In the genomic region with DNA sequence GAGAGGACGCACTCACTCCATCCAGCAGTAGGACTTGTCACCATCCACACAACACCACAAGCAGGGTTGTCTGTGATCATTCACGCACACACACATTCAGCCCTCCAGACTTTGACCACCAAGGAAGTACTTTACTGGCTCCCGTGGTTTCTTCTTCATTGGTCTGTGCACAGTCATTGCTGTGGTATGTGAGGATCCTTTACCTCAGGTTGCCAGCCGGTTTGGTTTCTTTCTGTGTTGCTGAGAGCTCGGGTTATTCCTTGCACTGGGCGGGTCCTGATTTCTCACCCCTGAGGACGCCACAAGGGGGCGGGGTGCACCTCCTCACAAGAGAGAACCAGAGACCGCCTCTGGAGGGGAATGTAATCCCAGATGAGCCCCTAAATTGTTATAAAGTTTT, we compare ENCODE assay signal across 9 cellular contexts. TPM values are rescaled to one million over a fixed set of nuclear protein-coding genes. Genes with fewer than 3 reads are reported as not detected.
A peak's percentile ranks its signal among the peaks of the same experiment; 100 is the strongest.
DNase-seq lines count a peak whose midpoint lies in the region; ATAC-seq and TF ChIP-seq lines count a peak whose summit lies in the region.
"Had no signal": no experiment of that assay in that cellular context is flagged by ENCODE, and none has a peak within 500 bp of the region (broad histone marks: within the 10 kb centered on the region; RNA-seq: fewer than 3 reads in every experiment).

No MANE protein-coding gene starts in this region.

- H3K36me3 Mint-ChIP-seq in Calu3 (ENCODE audit: insufficient read depth, unreplicated experiment), result no peaks in the 10 kb centered on the region

- BruUV-seq in Calu3 (replicated peaks; lab: Mats Ljungman, UMichigan), result no TSS peak

- H3K4me3 Mint-ChIP-seq in stimulated activated naive CD8-positive, alpha-beta T cell treated with anti-CD3 and anti-CD28 coated beads, Interleukin-15, amount 100 ng/mL, for 72 hours, result no peak overlapping the region
- H3K4me3 Mint-ChIP-seq in Calu3 (ENCODE audit: low read depth, unreplicated experiment), result no peak overlapping the region

- CTCF ChIA-PET in Calu3 (lab: Charles Lee), result no interaction called here

- DNase-seq in heart right ventricle (peak in 1 of 2 donors; percentile 18), right atrium auricular region (ENCODE audit: low spot score) (no peak), RPMI7951 (ENCODE audit: low read depth) (peak; percentile 24), Calu3 (no peak), KG1 (lab: John Stamatoyannopoulos, UW) (no peak)
- DNase-seq in stimulated activated naive CD8-positive, alpha-beta T cell treated with anti-CD3 and anti-CD28 coated beads, Interleukin-15, amount 100 ng/mL, for 72 hours, result peak in 1 of 2 donors; percentile 10
- DNase-seq: DMS79 had no signal

- no peaks in the 10 kb centered on the region for H3K27me3 ChIP-seq in heart right ventricle
- no peaks in the 10 kb centered on the region for H3K27me3 ChIP-seq in right atrium auricular region

- peak in 5 of 9 donors; percentile 13 to 47 (median 27) for TF ChIP-seq CTCF in heart right ventricle (IDR thresholded peaks at IDR 0.05)
- peak in 1 of 2 donors; percentile 34 for TF ChIP-seq CTCF in right atrium auricular region (IDR thresholded peaks at IDR 0.05)
- TF ChIP-seq CTCF in Calu3 (IDR thresholded peaks at IDR 0.05; ENCODE audit: unreplicated experiment), result no peak

- H3K27ac ChIP-seq in heart right ventricle (no peak overlapping the region), right atrium auricular region (no peak overlapping the region)

- ATAC-seq in heart right ventricle, result no peak
- peak; percentile 49 for ATAC-seq in esophagus mucosa
- peak; percentile 58 for ATAC-seq in stimulated activated naive CD8-positive, alpha-beta T cell treated with anti-CD3 and anti-CD28 coated beads, Interleukin-15, amount 100 ng/mL, for 72 hours
- ATAC-seq in GM18907 (IDR thresholded peaks at IDR 0.05; ENCODE audit: unreplicated experiment), result no peak

- peaks cover 0 to 5% of the 10 kb centered on the region in 2 donors for H3K9me3 Mint-ChIP-seq in stimulated activated naive CD8-positive, alpha-beta T cell treated with anti-CD3 and anti-CD28 coated beads, Interleukin-15, amount 100 ng/mL, for 72 hours
- H3K9me3 Mint-ChIP-seq in Calu3 (ENCODE audit: low read depth, unreplicated experiment), result peaks cover 11% of the 10 kb centered on the region

- peaks cover 0 to 5% (median 0%) of the 10 kb centered on the region in 11 donors for H3K9me3 ChIP-seq in heart right ventricle
- no peaks in the 10 kb centered on the region for H3K9me3 ChIP-seq in right atrium auricular region

- no peaks in the 10 kb centered on the region for H3K27me3 Mint-ChIP-seq in stimulated activated naive CD8-positive, alpha-beta T cell treated with anti-CD3 and anti-CD28 coated beads, Interleukin-15, amount 100 ng/mL, for 72 hours
- H3K27me3 Mint-ChIP-seq in Calu3 (ENCODE audit: unreplicated experiment), result no peaks in the 10 kb centered on the region

- H3K36me3 ChIP-seq in heart right ventricle (peaks cover 0 to 26% (median 0%) of the 10 kb centered on the region in 9 donors), right atrium auricular region (no peaks in the 10 kb centered on the region)

- peaks cover 13% of the 10 kb centered on the region for H3K4me1 Mint-ChIP-seq in stimulated activated naive CD8-positive, alpha-beta T cell treated with anti-CD3 and anti-CD28 coated beads, Interleukin-15, amount 100 ng/mL, for 72 hours
- no peaks in the 10 kb centered on the region for H3K4me1 Mint-ChIP-seq in Calu3 (ENCODE audit: low read depth, unreplicated experiment)

- 80 to 81% methylated on average over 9 of the region's 9 CpGs for WGBS in heart right ventricle, 2 donors

- intact Hi-C loops in heart right ventricle (cut with DNase I) (no loop called here), Calu3 (cut with micrococcal nuclease; ENCODE audit: unreplicated experiment) (no loop called here)

- H3K27ac Mint-ChIP-seq in stimulated activated naive CD8-positive, alpha-beta T cell treated with anti-CD3 and anti-CD28 coated beads, Interleukin-15, amount 100 ng/mL, for 72 hours, result no peak overlapping the region
- H3K27ac Mint-ChIP-seq in Calu3 (ENCODE audit: unreplicated experiment), result no peak overlapping the region

- peaks cover 0 to 15% (median 0%) of the 10 kb centered on the region in 9 donors for H3K4me1 ChIP-seq in heart right ventricle
- no peaks in the 10 kb centered on the region for H3K4me1 ChIP-seq in right atrium auricular region

- H3K4me3 ChIP-seq in heart right ventricle (no peak overlapping the region), right atrium auricular region (no peak overlapping the region)

RNA-seq across cellular contexts. Expression of gene SLC35A1, which starts 11.2 kb away (rescaled TPM):
- total RNA-seq in heart right ventricle (10 to 100 TPM in 4 of 10 donors, 1 to 10 TPM in 6; 7.0 to 13.2 (median 9.7) TPM), right atrium auricular region (10 to 100 TPM; 10.3 to 11.6 TPM), esophagus mucosa (6.5 TPM), Calu3 (2022) (17.5 and 19.4 TPM in 2 replicates)
- polyA plus RNA-seq in heart right ventricle, result 10 to 100 TPM in 1 of 2 donors, 1 to 10 TPM in 1; 9.9 to 23.0 TPM
- 23.9 and 27.3 TPM in 2 replicates for total RNA-seq in RPMI7951 (2014; rRNA removed; shearing (Covaris generic))

Comparison
In these comparisons a context has a peak if more than half of its experiments do, and no peak if none do; other contexts are left out.
1. ATAC-seq: peak in esophagus mucosa (single experiment) and stimulated activated naive CD8-positive, alpha-beta T cell treated with anti-CD3 and anti-CD28 coated beads, Interleukin-15, amount 100 ng/mL, for 72 hours (single experiment); none in heart right ventricle (0 of 8) and GM18907 (single experiment).